ENCODE assay signal across 1 cellular context in the genomic region with DNA sequence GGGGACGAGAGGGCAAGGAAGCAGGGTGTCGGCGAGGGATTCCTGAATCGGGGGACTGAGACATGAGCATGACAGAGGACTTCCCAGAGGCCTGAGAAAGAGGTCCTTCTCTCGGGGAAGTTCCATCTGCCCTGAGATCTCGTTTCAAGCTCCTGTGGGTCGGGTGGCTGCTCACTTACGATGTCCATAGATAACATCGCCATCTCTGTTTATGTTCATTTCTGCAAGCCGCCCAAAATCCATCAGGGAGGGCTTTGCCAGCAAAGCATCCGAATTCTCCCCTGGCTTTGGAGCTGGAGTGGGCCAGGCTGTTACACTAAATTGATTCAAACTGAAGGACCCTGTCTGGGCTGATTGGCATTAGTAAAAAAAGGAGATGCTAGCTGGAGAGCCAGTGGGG.
A peak's percentile ranks its signal among the peaks of the same experiment; 100 is the strongest.
TF ChIP-seq lines count a peak whose summit lies in the region.

No MANE protein-coding gene starts in this region.

TF ChIP-seq in H1, 55 proteins besides CTCF, POLR2A, EP300 and RAD21:
- TF ChIP-seq CREB1 (IDR thresholded peaks at IDR 0.05) (no peak), ASH2L (IDR thresholded peaks at IDR 0.05; ENCODE audit: low read length) (no peak), RNF2 (IDR thresholded peaks at IDR 0.05; ENCODE audit: borderline replicate concordance, low read depth, low read length, missing control alignments, poor library complexity, severe bottlenecking) (no peak), RBBP5 (IDR thresholded peaks at IDR 0.05; ENCODE audit: borderline replicate concordance, low read depth, low read length) (no peak), POLR2AphosphoS5 (IDR thresholded peaks at IDR 0.05; ENCODE audit: low read depth, low read length) (peak; percentile 43; the same call in 1 of the 2 replicates), CBX8 (IDR thresholded peaks at IDR 0.05; ENCODE audit: borderline replicate concordance, low read depth, low read length) (no peak), HDAC2 (IDR thresholded peaks at IDR 0.05; ENCODE audit: borderline replicate concordance in 1 of 2, low read depth in 2 of 2, low read length in 2 of 2) (no peak)
- TF ChIP-seq, protein P1, sequence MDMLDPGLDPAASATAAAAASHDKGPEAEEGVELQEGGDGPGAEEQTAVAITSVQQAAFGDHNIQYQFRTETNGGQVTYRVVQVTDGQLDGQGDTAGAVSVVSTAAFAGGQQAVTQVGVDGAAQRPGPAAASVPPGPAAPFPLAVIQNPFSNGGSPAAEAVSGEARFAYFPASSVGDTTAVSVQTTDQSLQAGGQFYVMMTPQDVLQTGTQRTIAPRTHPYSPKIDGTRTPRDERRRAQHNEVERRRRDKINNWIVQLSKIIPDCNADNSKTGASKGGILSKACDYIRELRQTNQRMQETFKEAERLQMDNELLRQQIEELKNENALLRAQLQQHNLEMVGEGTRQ (IDR thresholded peaks at IDR 0.05; ENCODE audit: low read length): no peak
